ENCODE assay signal across 31 cellular contexts in genomic region chr7:139568346-139568675, GRCh38. TPM values are rescaled to one million over a fixed set of nuclear protein-coding genes. Genes with fewer than 3 reads are reported as not detected.
"Had no signal": no experiment of that assay in that cellular context is flagged by ENCODE, and none has a peak within 500 bp of the region (broad histone marks: within the 10 kb centered on the region; RNA-seq: fewer than 3 reads in every experiment).

No MANE protein-coding gene starts in this region.

- H3K4me3 Mint-ChIP-seq: activated CD4-positive, alpha-beta memory T cell treated with anti-CD3 and anti-CD28 coated beads, Interleukin-2, amount 10 ng/mL, durations not matched to agents 7 days and 5 days; activated CD4-positive, alpha-beta T cell treated with anti-CD3 and anti-CD28 coated beads, Interleukin-2, amount 10 ng/mL, durations not matched to agents 7 days and 5 days; activated CD8-positive, alpha-beta memory T cell treated with anti-CD3 and anti-CD28 coated beads, Interleukin-2, amount 10 ng/mL, durations not matched to agents 7 days and 5 days; activated naive CD8-positive, alpha-beta T cell; naive thymus-derived CD8-positive, alpha-beta T cell had no signal

- H3K9me3 Mint-ChIP-seq: activated CD4-positive, alpha-beta memory T cell treated with anti-CD3 and anti-CD28 coated beads, Interleukin-2, amount 10 ng/mL, durations not matched to agents 7 days and 5 days; activated CD4-positive, alpha-beta T cell treated with anti-CD3 and anti-CD28 coated beads, Interleukin-2, amount 10 ng/mL, durations not matched to agents 7 days and 5 days; activated T-helper 2 cell treated with anti-CD3 and anti-CD28 coated beads, Interferon-gamma antibody, Interleukin-2, Interleukin-4, amounts not matched to agents 10 μg/mL and 5 μg/mL and 100 μg/mL, durations not matched to agents 14 hours and 24 hours and 36 hours had no signal

- ATAC-seq: activated CD8-positive, alpha-beta memory T cell treated with anti-CD3 and anti-CD28 coated beads, Interleukin-2, amount 10 ng/mL, durations not matched to agents 7 days and 5 days; left cardiac atrium; left ventricle myocardium superior; naive thymus-derived CD8-positive, alpha-beta T cell had no signal

- H3K36me3 Mint-ChIP-seq: activated CD8-positive, alpha-beta memory T cell treated with anti-CD3 and anti-CD28 coated beads, Interleukin-2, amount 10 ng/mL, durations not matched to agents 7 days and 5 days had no signal

- H3K4me3 ChIP-seq: dorsolateral prefrontal cortex, sigmoid colon, thoracic aorta had no signal

- H3K4me1 Mint-ChIP-seq: activated CD8-positive, alpha-beta memory T cell treated with anti-CD3 and anti-CD28 coated beads, Interleukin-2, amount 10 ng/mL, durations not matched to agents 7 days and 5 days had no signal

- DNase-seq: activated CD4-positive, alpha-beta memory T cell treated with anti-CD3 and anti-CD28 coated beads, Interleukin-2, amount 10 ng/mL, durations not matched to agents 7 days and 5 days; activated CD4-positive, alpha-beta T cell treated with anti-CD3 and anti-CD28 coated beads, Interleukin-2, amount 10 ng/mL, durations not matched to agents 7 days and 5 days; activated CD4-positive, CD25-positive, alpha-beta regulatory T cell treated with anti-CD3 and anti-CD28 coated beads, Interleukin-2, amount 50 U/mL, for 72 hours; activated CD8-positive, alpha-beta memory T cell treated with anti-CD3 and anti-CD28 coated beads, Interleukin-2, amount 10 ng/mL, durations not matched to agents 7 days and 5 days; activated T-cell treated with anti-CD3 and anti-CD28 coated beads, Interleukin-2, amount 50 U/mL, for 48 hours; anterior cingulate cortex; dorsolateral prefrontal cortex; effector memory CD4-positive, alpha-beta T cell; hippocampal formation; left cardiac atrium; left ventricle myocardium superior; midbrain; naive thymus-derived CD8-positive, alpha-beta T cell; posterior cingulate gyrus; sigmoid colon; small intestine; stimulated activated CD4-positive, alpha-beta T cell treated with anti-CD3 and anti-CD28 coated beads, Interleukin-1b, Interleukin-23, amount 100 ng/mL, for 48 hours; stimulated activated naive CD4-positive, alpha-beta T cell; T-helper 2 cell; trophoblast cell had no signal

- H3K27me3 Mint-ChIP-seq: activated CD4-positive, alpha-beta memory T cell treated with anti-CD3 and anti-CD28 coated beads, Interleukin-2, amount 10 ng/mL, durations not matched to agents 7 days and 5 days; activated CD4-positive, alpha-beta T cell treated with anti-CD3 and anti-CD28 coated beads, Interleukin-2, amount 10 ng/mL, durations not matched to agents 7 days and 5 days; activated CD8-positive, alpha-beta memory T cell treated with anti-CD3 and anti-CD28 coated beads, Interleukin-2, amount 10 ng/mL, durations not matched to agents 7 days and 5 days; activated naive CD8-positive, alpha-beta T cell; naive thymus-derived CD8-positive, alpha-beta T cell had no signal

- H3K27ac Mint-ChIP-seq: activated CD4-positive, alpha-beta memory T cell treated with anti-CD3 and anti-CD28 coated beads, Interleukin-2, amount 10 ng/mL, durations not matched to agents 7 days and 5 days; activated CD4-positive, alpha-beta T cell treated with anti-CD3 and anti-CD28 coated beads, Interleukin-2, amount 10 ng/mL, durations not matched to agents 7 days and 5 days; activated CD8-positive, alpha-beta memory T cell treated with anti-CD3 and anti-CD28 coated beads, Interleukin-2, amount 10 ng/mL, durations not matched to agents 7 days and 5 days; activated naive CD8-positive, alpha-beta T cell; activated T-helper 2 cell treated with anti-CD3 and anti-CD28 coated beads, Interferon-gamma antibody, Interleukin-2, Interleukin-4, amounts not matched to agents 10 μg/mL and 5 μg/mL and 100 μg/mL, durations not matched to agents 14 hours and 24 hours and 36 hours had no signal

- H3K27ac ChIP-seq: sigmoid colon, thoracic aorta had no signal

RNA-seq across cellular contexts. Expression of gene CLEC2L, which starts 44.8 kb away (rescaled TPM):
- total RNA-seq: activated CD4-positive, alpha-beta memory T cell treated with anti-CD3 and anti-CD28 coated beads, Interleukin-2, amount 10 ng/mL, durations not matched to agents 7 days and 5 days; activated CD4-positive, alpha-beta T cell treated with anti-CD3 and anti-CD28 coated beads, Interleukin-2, amount 10 ng/mL, durations not matched to agents 7 days and 5 days; activated CD8-positive, alpha-beta memory T cell treated with anti-CD3 and anti-CD28 coated beads, Interleukin-2, amount 10 ng/mL, durations not matched to agents 7 days and 5 days; activated T-helper 2 cell treated with anti-CD3 and anti-CD28 coated beads, Interferon-gamma antibody, Interleukin-2, Interleukin-4, amounts not matched to agents 10 μg/mL and 5 μg/mL and 100 μg/mL, durations not matched to agents 14 hours and 24 hours and 36 hours; bronchial epithelial cell; endothelial cell of umbilical vein; fibroblast of lung; fibroblast of villous mesenchyme; left ventricle myocardium superior; lung microvascular endothelial cell; naive thymus-derived CD8-positive, alpha-beta T cell; osteoblast; renal cortical epithelial cell; subcutaneous adipose tissue; thoracic aorta had no signal
